ENCODE assay signal across 8 cellular contexts in genomic region chr6:106087548-106088325, GRCh38. TPM values are rescaled to one million over a fixed set of nuclear protein-coding genes. Genes with fewer than 3 reads are reported as not detected.
A peak's percentile ranks its signal among the peaks of the same experiment; 100 is the strongest.
DNase-seq lines count a peak whose midpoint lies in the region; ATAC-seq lines count a peak whose summit lies in the region.

No MANE protein-coding gene starts in this region.

- peaks cover 38% of the 10 kb centered on the region for H3K4me1 ChIP-seq in HUES64 (ENCODE audit: insufficient read depth, low read length)

- H3K9me3 ChIP-seq in HUES64 (ENCODE audit: insufficient read depth, low read depth, low read length): no peaks in the 10 kb centered on the region

- no peaks in the 10 kb centered on the region for H3K9me3 Mint-ChIP-seq in memory B cell

- 31% methylated on average over 13 of the region's 13 CpGs for WGBS in HUES64

- no peak overlapping the region for H3K27ac Mint-ChIP-seq in memory B cell

- peak; percentile 46 for DNase-seq in AG20443 (ENCODE audit: low spot score)
- peak; percentile 45 for DNase-seq in cerebellar cortex (ENCODE audit: low spot score)
- no peak for DNase-seq in memory B cell (ENCODE audit: low spot score in 2 of 2)
- DNase-seq in stimulated activated naive CD4-positive, alpha-beta T cell treated with Interleukin-2 at 50 U/mL for 16 hours (lab: John Stamatoyannopoulos, UW): no peak

- no peaks in the 10 kb centered on the region for H3K36me3 ChIP-seq in HUES64 (ENCODE audit: insufficient read depth, low read length)

- H3K27me3 ChIP-seq in HUES64 (ENCODE audit: insufficient read depth, low read length): peaks cover 19% of the 10 kb centered on the region

- peak overlapping the region; percentile 57 for H3K4me3 ChIP-seq in HUES64 (ENCODE audit: low read length)

- no peaks in the 10 kb centered on the region for H3K36me3 Mint-ChIP-seq in memory B cell

- H3K27ac ChIP-seq in HUES64 (ENCODE audit: low read depth, low read length): no peak overlapping the region

- peak overlapping the region; percentile 44 for H3K4me3 Mint-ChIP-seq in memory B cell

- H3K27me3 Mint-ChIP-seq in memory B cell: no peaks in the 10 kb centered on the region

- ATAC-seq in memory B cell (ENCODE audit: low read depth) (no peak), HG03469 (IDR thresholded peaks at IDR 0.05; ENCODE audit: unreplicated experiment) (no peak), HG02798 (IDR thresholded peaks at IDR 0.05; ENCODE audit: poor library complexity, unreplicated experiment) (no peak), GM19395 (IDR thresholded peaks at IDR 0.05; ENCODE audit: unreplicated experiment) (no peak)

- H3K9ac ChIP-seq in HUES64 (ENCODE audit: low read depth, low read length): peak overlapping the region; percentile 36; the same call in 1 of the 2 replicates

- H3K4me1 Mint-ChIP-seq in memory B cell: peaks cover 38% of the 10 kb centered on the region

RNA-seq across cellular contexts. Expression of gene PRDM1, which starts 1.6 kb away (rescaled TPM):
- 2.7 TPM for polyA plus RNA-seq in HUES64 (2013, experiment 1 of 2)
- polyA plus RNA-seq in HUES64 (2013, experiment 2 of 2): 2.2 TPM

Comparison
In these comparisons a context has a peak if more than half of its experiments do, and no peak if none do; other contexts are left out.
1. DNase-seq: peak in AG20443 (single experiment) and cerebellar cortex (single experiment); none in memory B cell (0 of 2) and stimulated activated naive CD4-positive, alpha-beta T cell treated with Interleukin-2 at 50 U/mL for 16 hours (single experiment).